ENCODE assay signal across 8 cellular contexts in the genomic region with DNA sequence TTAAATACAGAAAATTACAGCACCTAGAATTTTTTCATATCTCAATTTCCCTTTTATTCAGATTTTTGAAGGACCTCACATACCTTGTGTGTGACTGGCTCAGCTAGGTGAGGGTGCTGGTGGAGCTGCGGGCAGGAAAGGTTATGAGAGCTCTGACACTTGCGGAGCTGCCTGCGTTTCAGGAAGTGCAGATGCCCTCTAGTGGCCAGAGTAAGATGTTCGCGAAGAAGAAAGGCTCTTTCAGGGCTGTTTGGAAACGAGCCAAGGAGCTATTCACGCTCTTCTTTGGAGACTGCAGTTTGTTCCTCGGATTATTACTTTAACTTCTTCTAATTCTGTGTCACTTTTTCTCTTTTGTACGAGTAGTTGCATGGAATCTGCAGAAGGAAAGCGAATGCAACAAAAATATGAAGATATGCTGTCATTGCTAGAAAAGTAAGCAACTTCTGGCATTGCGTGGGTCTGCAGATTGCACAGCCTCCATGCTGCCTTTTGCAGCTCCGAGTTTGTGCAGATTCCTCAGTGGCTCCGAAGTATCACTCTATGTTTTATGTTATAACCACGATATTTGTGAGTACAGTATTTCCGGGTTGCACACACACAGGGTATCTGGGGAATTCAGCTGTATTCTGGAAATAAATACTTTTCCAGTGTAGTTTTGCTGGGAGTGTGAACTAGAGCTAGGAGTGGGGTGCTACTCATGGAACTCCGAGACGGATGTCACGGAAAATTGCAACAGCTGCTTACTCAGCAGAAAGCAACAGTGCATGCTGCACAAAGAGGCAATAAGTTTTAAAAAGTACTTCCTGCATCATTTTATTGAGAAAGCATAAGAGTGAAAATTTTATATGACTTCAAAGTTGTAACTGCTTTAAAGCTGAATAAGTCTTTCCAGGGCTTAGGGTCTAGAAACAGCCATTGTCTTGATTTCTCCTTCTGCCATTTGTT. TPM values are rescaled to one million over a fixed set of nuclear protein-coding genes. Genes with fewer than 3 reads are reported as not detected.
DNase-seq lines count a peak whose midpoint lies in the region; ATAC-seq and TF ChIP-seq lines count a peak whose summit lies in the region.

No MANE protein-coding gene starts in this region.

- peak; percentile 75 to 97 (median 87) for TF ChIP-seq CTCF in dorsolateral prefrontal cortex (IDR thresholded peaks at IDR 0.05 in 54 of 56, conservative IDR thresholded peaks at IDR 0.05 in 2 of 56; ENCODE audit: low read depth in 1 of 56, partially characterized antibody in 56 of 56)
- peak; percentile 42 for TF ChIP-seq CTCF in lung (IDR thresholded peaks at IDR 0.05; ENCODE audit: control extremely low read depth, extremely low read depth)

- ATAC-seq in Right ventricle myocardium inferior, result peak; percentile 56
- ATAC-seq in lung (ENCODE audit: insufficient read depth, low FRiP score), result no peak
- no peak for ATAC-seq in HG02938 (IDR thresholded peaks at IDR 0.05; ENCODE audit: unreplicated experiment)

- DNase-seq in Right ventricle myocardium inferior (ENCODE audit: missing footprints), result no peak
- DNase-seq in cardiac septum (ENCODE audit: low spot score), result no peak
- peak; percentile 81 for DNase-seq in NCI-H1436 (lab: John Stamatoyannopoulos, UW)
- DNase-seq in T1000 (lab: John Stamatoyannopoulos, UW), result peak; percentile 2
- peak in 9 of 10 donors; percentile 30 to 81 (median 61) for DNase-seq in dorsolateral prefrontal cortex
- peak; percentile 75 for DNase-seq in lung (ENCODE audit: low spot score)
- peak; percentile 1 for DNase-seq in stimulated activated CD8-positive, alpha-beta memory T cell treated with anti-CD3 and anti-CD28 coated beads, Interleukin-7, amount 100 ng/mL, for 24 hours (ENCODE audit: low read depth)

- WGBS in lung, 2 donors, result 30 to 35% methylated on average over 18 of the region's 18 CpGs

- H3K9me3 ChIP-seq in lung (ENCODE audit: control insufficient read depth in 2 of 2, insufficient read depth in 1 of 2, low read length in 1 of 2), result no peaks in the 10 kb centered on the region

- no peaks in the 10 kb centered on the region for H3K4me1 ChIP-seq in lung (ENCODE audit: control insufficient read depth in 2 of 2, insufficient read depth in 2 of 2, low read length in 2 of 2)

- H3K27me3 ChIP-seq in dorsolateral prefrontal cortex (no peaks in the 10 kb centered on the region), lung (ENCODE audit: control insufficient read depth, insufficient read depth) (no peaks in the 10 kb centered on the region)

- H3K36me3 ChIP-seq in lung (ENCODE audit: control insufficient read depth in 2 of 2, insufficient read depth in 2 of 2, low read length in 2 of 2), result no peaks in the 10 kb centered on the region

- H3K27ac ChIP-seq in dorsolateral prefrontal cortex (no peak overlapping the region), lung (ENCODE audit: low read depth in 1 of 2, low read length in 1 of 2) (no peak overlapping the region)

- intact Hi-C loops in Right ventricle myocardium inferior (cut with DNase I) (no loop called here), cardiac septum (cut with DNase I) (loop anchor here (10.0 kb wide), 1 partner anchor 770 kb away; no protein-coding TSS in a partner anchor), dorsolateral prefrontal cortex (cut with DNase I) (loop anchor here in 1 of 2 donors (5.0 to 10.0 kb wide), 5 partner anchors 240 to 767 kb away; a partner anchor contains a TSS)

- peak overlapping the region in 47 of 59 donors; percentile 1 to 62 (median 36) for H3K4me3 ChIP-seq in dorsolateral prefrontal cortex
- H3K4me3 ChIP-seq in lung, result no peak overlapping the region

RNA-seq across cellular contexts. Expression of a gene that starts 46.3 kb away (rescaled TPM):
- total RNA-seq in Right ventricle myocardium inferior, result not detected
- total RNA-seq in cardiac septum, result not detected
- total RNA-seq in dorsolateral prefrontal cortex, result 10 to 100 TPM in 107 of 120 experiments, 1 to 10 TPM in 13; 5.5 to 25.1 (median 13.1) TPM
- 10 to 100 TPM; 35.3 to 36.1 TPM for total RNA-seq in lung
- polyA plus RNA-seq in lung, result 1 to 10 TPM; 4.0 to 6.6 TPM

Comparison
In these comparisons a context has a peak if more than half of its experiments do, and no peak if none do; other contexts are left out.
1. DNase-seq: peak in NCI-H1436 (single experiment), T1000 (single experiment), dorsolateral prefrontal cortex (9 of 10), lung (single experiment) and stimulated activated CD8-positive, alpha-beta memory T cell treated with anti-CD3 and anti-CD28 coated beads, Interleukin-7, amount 100 ng/mL, for 24 hours (single experiment); none in Right ventricle myocardium inferior (single experiment) and cardiac septum (single experiment).